Comparison of ENCODE assay signal across 25 cellular contexts in genomic region chr2:11011359-11011758, GRCh38.
"Had no signal": no experiment of that assay in that cellular context is flagged by ENCODE, and none has a peak within 500 bp of the region (broad histone marks: within the 10 kb centered on the region; RNA-seq: fewer than 3 reads in every experiment).

No MANE protein-coding gene starts in this region.

- H3K4me1 ChIP-seq: esophagus muscularis mucosa, foreskin keratinocyte, gastroesophageal sphincter had no signal

- H3K4me3 ChIP-seq: esophagus muscularis mucosa, gastroesophageal sphincter had no signal

- H3K36me3 Mint-ChIP-seq: activated naive CD4-positive, alpha-beta T cell treated with anti-CD3 and anti-CD28 coated beads, Interleukin-2, amount 10 ng/mL, durations not matched to agents 7 days and 5 days; activated naive CD8-positive, alpha-beta T cell treated with anti-CD3 and anti-CD28 coated beads, Interleukin-2, amount 10 ng/mL, durations not matched to agents 7 days and 5 days had no signal

- H3K4me1 Mint-ChIP-seq: activated naive CD4-positive, alpha-beta T cell treated with anti-CD3 and anti-CD28 coated beads, Interleukin-2, amount 10 ng/mL, durations not matched to agents 7 days and 5 days; activated naive CD8-positive, alpha-beta T cell treated with anti-CD3 and anti-CD28 coated beads, Interleukin-2, amount 10 ng/mL, durations not matched to agents 7 days and 5 days; activated T-helper 17 cell treated with anti-CD3 and anti-CD28 coated beads, Interleukin-2, amount 50 U/mL, for 72 hours; endodermal cell had no signal

- H3K27ac Mint-ChIP-seq: activated CD8-positive, alpha-beta T cell treated with anti-CD3 and anti-CD28 coated beads for 36 hours; activated naive CD4-positive, alpha-beta T cell treated with anti-CD3 and anti-CD28 coated beads, Interleukin-2, amount 10 ng/mL, durations not matched to agents 7 days and 5 days; activated naive CD4-positive, alpha-beta T cell treated with anti-CD3 and anti-CD28 coated beads, Interleukin-2, amount 50 U/mL, for 72 hours; activated naive CD8-positive, alpha-beta T cell treated with anti-CD3 and anti-CD28 coated beads, Interleukin-2, amount 10 ng/mL, durations not matched to agents 7 days and 5 days; activated T-helper 17 cell treated with anti-CD3 and anti-CD28 coated beads, Interleukin-2, amount 50 U/mL, for 72 hours; endodermal cell had no signal

- H3K27ac ChIP-seq: brain microvascular endothelial cell, esophagus muscularis mucosa, foreskin keratinocyte, gastroesophageal sphincter had no signal

- ATAC-seq: activated CD8-positive, alpha-beta T cell treated with anti-CD3 and anti-CD28 coated beads for 36 hours; activated naive CD4-positive, alpha-beta T cell treated with anti-CD3 and anti-CD28 coated beads, Interleukin-2, amount 50 U/mL, for 72 hours; activated T-cell treated with anti-CD3 and anti-CD28 coated beads, Interleukin-2, amount 50 U/mL, for 4 hours; activated T-helper 17 cell treated with anti-CD3 and anti-CD28 coated beads, Interleukin-2, amount 50 U/mL, for 72 hours; foreskin keratinocyte; gastroesophageal sphincter had no signal

- H3K4me3 Mint-ChIP-seq: activated CD8-positive, alpha-beta T cell treated with anti-CD3 and anti-CD28 coated beads for 36 hours; activated naive CD4-positive, alpha-beta T cell treated with anti-CD3 and anti-CD28 coated beads, Interleukin-2, amount 10 ng/mL, durations not matched to agents 7 days and 5 days; activated naive CD8-positive, alpha-beta T cell treated with anti-CD3 and anti-CD28 coated beads, Interleukin-2, amount 10 ng/mL, durations not matched to agents 7 days and 5 days; activated T-cell treated with anti-CD3 and anti-CD28 coated beads, Interleukin-2, amount 50 U/mL, for 4 hours; activated T-helper 17 cell treated with anti-CD3 and anti-CD28 coated beads, Interleukin-2, amount 50 U/mL, for 72 hours; endodermal cell had no signal

- H3K36me3 ChIP-seq: brain microvascular endothelial cell, esophagus muscularis mucosa, gastroesophageal sphincter had no signal

- FAIRE-seq: astrocyte, colon had no signal

- DNase-seq: activated CD4-positive, alpha-beta T cell treated with anti-CD3 and anti-CD28 coated beads for 1 hour; activated CD4-positive, alpha-beta T cell treated with anti-CD3 and anti-CD28 coated beads for 4 hours; activated CD4-positive, alpha-beta T cell treated with anti-CD3 and anti-CD28 coated beads, Interleukin-2, amount 50 U/mL, for 1 hour; activated CD4-positive, alpha-beta T cell treated with anti-CD3 and anti-CD28 coated beads, Interleukin-2, amount 50 U/mL, for 48 hours; activated CD8-positive, alpha-beta memory T cell treated with anti-CD3 and anti-CD28 coated beads for 24 hours; activated CD8-positive, alpha-beta T cell treated with anti-CD3 and anti-CD28 coated beads for 36 hours; activated gamma-delta T cell; activated naive CD4-positive, alpha-beta T cell; activated naive CD4-positive, alpha-beta T cell treated with anti-CD3 and anti-CD28 coated beads, Interleukin-2, amount 10 ng/mL, durations not matched to agents 7 days and 5 days; activated naive CD8-positive, alpha-beta T cell treated with anti-CD3 and anti-CD28 coated beads, Interleukin-2, amount 10 ng/mL, durations not matched to agents 7 days and 5 days; activated T-cell treated with anti-CD3 and anti-CD28 coated beads, Interleukin-2, amount 50 U/mL, for 4 hours; amniotic stem cell; anterior cingulate cortex; brain microvascular endothelial cell; caudate nucleus; effector memory CD4-positive, alpha-beta T cell; foreskin keratinocyte; T-helper 2 cell had no signal
